In the genomic region with DNA sequence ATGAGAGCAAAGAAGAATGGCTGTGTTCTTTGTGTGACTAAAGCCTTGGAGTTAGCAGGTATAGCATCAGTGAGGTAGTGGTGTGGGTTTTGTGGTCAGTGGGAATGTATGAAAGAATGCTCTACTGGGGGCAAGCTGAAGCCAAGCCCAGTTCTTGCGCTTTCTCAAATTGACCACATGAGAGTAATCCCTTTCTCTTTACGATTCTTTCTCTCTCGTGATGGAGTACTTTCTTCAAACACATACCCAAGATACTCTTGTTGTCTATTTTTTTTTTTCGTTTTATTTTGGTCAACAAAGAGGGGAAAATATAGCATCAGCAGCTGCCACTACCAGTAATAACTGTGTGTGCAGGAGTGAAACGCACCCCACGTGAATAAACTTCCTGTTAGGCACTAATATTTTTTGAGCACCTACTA, we compare ENCODE assay signal across 9 cellular contexts. TPM values are rescaled to one million over a fixed set of nuclear protein-coding genes. Genes with fewer than 3 reads are reported as not detected.
A peak's percentile ranks its signal among the peaks of the same experiment; 100 is the strongest.
DNase-seq lines count a peak whose midpoint lies in the region; ATAC-seq and TF ChIP-seq lines count a peak whose summit lies in the region.
"Had no signal": no experiment of that assay in that cellular context is flagged by ENCODE, and none has a peak within 500 bp of the region (broad histone marks: within the 10 kb centered on the region; RNA-seq: fewer than 3 reads in every experiment).

No MANE protein-coding gene starts in this region.

- H3K36me3 ChIP-seq in MM.1S (replicated peaks; ENCODE audit: insufficient read depth, low read length) (no peaks in the 10 kb centered on the region), hepatocyte (replicated peaks; ENCODE audit: insufficient read depth, low read depth) (no peaks in the 10 kb centered on the region)

- no peak overlapping the region for H3K27ac ChIP-seq in MM.1S (ENCODE audit: low read length)
- no peak overlapping the region for H3K27ac ChIP-seq in hepatocyte
- no peak overlapping the region for H3K27ac ChIP-seq in substantia nigra (ENCODE audit: low read depth, low read length, poor library complexity, severe bottlenecking)

- TF ChIP-seq CTCF in MM.1S (IDR thresholded peaks at IDR 0.05; ENCODE audit: low read length) (no peak), hepatocyte (IDR thresholded peaks at IDR 0.05; ENCODE audit: poor library complexity) (no peak)

- WGBS in hepatocyte (ENCODE audit: low lambda C conversion rate, missing lambda C conversion rate): 70% methylated on average over 6 of the region's 6 CpGs

- peaks cover 12% of the 10 kb centered on the region for H3F3A ChIP-seq in MM.1S (ENCODE audit: insufficient read depth, low read length)

- no peak overlapping the region for H3K9ac ChIP-seq in MM.1S (ENCODE audit: low read length)

- H3K9me2 ChIP-seq in MM.1S (replicated peaks; ENCODE audit: insufficient read depth, low read length) (no peaks in the 10 kb centered on the region), hepatocyte (replicated peaks; ENCODE audit: insufficient read depth) (no peaks in the 10 kb centered on the region)

- no peaks in the 10 kb centered on the region for H3K9me3 ChIP-seq in MM.1S (replicated peaks; ENCODE audit: insufficient read depth, low read length)
- no peaks in the 10 kb centered on the region for H3K9me3 ChIP-seq in hepatocyte (ENCODE audit: low read depth)

- H3K4me3 ChIP-seq in MM.1S (ENCODE audit: low read length) (0 out of 2 replicates have a peak overlapping the region, but pooled peaks have one; percentile 6), hepatocyte (no peak overlapping the region)

- H3K4me3 Mint-ChIP-seq in activated naive CD4-positive, alpha-beta T cell treated with anti-CD3 and anti-CD28 coated beads, Interleukin-2, amount 10 ng/mL, durations not matched to agents 7 days and 5 days: no peak overlapping the region
- H3K4me3 Mint-ChIP-seq: T-helper 17 cell had no signal

- H3K9me3 Mint-ChIP-seq in activated naive CD4-positive, alpha-beta T cell treated with anti-CD3 and anti-CD28 coated beads, Interleukin-2, amount 10 ng/mL, durations not matched to agents 7 days and 5 days: no peaks in the 10 kb centered on the region

- peak; percentile 55 for ATAC-seq in GM19023 (IDR thresholded peaks at IDR 0.05; ENCODE audit: unreplicated experiment)
- ATAC-seq in HG02759 (IDR thresholded peaks at IDR 0.05; ENCODE audit: unreplicated experiment): peak; percentile 69
- ATAC-seq: right cardiac atrium, T-helper 17 cell had no signal

- H3K27ac Mint-ChIP-seq in activated naive CD4-positive, alpha-beta T cell treated with anti-CD3 and anti-CD28 coated beads, Interleukin-2, amount 10 ng/mL, durations not matched to agents 7 days and 5 days: no peak overlapping the region
- H3K27ac Mint-ChIP-seq: T-helper 17 cell had no signal

- H3K4me1 Mint-ChIP-seq in activated naive CD4-positive, alpha-beta T cell treated with anti-CD3 and anti-CD28 coated beads, Interleukin-2, amount 10 ng/mL, durations not matched to agents 7 days and 5 days: no peaks in the 10 kb centered on the region

- H3K4me1 ChIP-seq in MM.1S (ENCODE audit: low read length) (peaks cover 17% of the 10 kb centered on the region), hepatocyte (ENCODE audit: insufficient read depth) (no peaks in the 10 kb centered on the region)

- H2AFZ ChIP-seq in MM.1S (ENCODE audit: low read length) (no peak overlapping the region), hepatocyte (no peak overlapping the region)

- CTCF ChIA-PET in activated naive CD4-positive, alpha-beta T cell treated with anti-CD3 and anti-CD28 coated beads, Interleukin-2, amount 10 ng/mL, durations not matched to agents 7 days and 5 days (lab: Charles Lee): no interaction called here

- H3K4me2 ChIP-seq in MM.1S (ENCODE audit: low read depth, low read length): peak overlapping the region; percentile 53
- H3K4me2 ChIP-seq in hepatocyte: no peak overlapping the region

- peaks cover 94% of the 10 kb centered on the region for H3K27me3 ChIP-seq in MM.1S (replicated peaks; ENCODE audit: insufficient read depth, low read length)
- H3K27me3 ChIP-seq in hepatocyte: no peaks in the 10 kb centered on the region

- H4K20me1 ChIP-seq in MM.1S (ENCODE audit: insufficient read depth, low read length) (no peaks in the 10 kb centered on the region), hepatocyte (ENCODE audit: insufficient read depth, poor library complexity, severe bottlenecking) (no peaks in the 10 kb centered on the region)

- H3K79me2 ChIP-seq in MM.1S (ENCODE audit: low read length): no peaks in the 10 kb centered on the region
- no peaks in the 10 kb centered on the region for H3K79me2 ChIP-seq in hepatocyte

- H3K36me3 Mint-ChIP-seq in activated naive CD4-positive, alpha-beta T cell treated with anti-CD3 and anti-CD28 coated beads, Interleukin-2, amount 10 ng/mL, durations not matched to agents 7 days and 5 days: no peaks in the 10 kb centered on the region

- DNase-seq in MM.1S (peak; percentile 87), renal cortical epithelial cell (ENCODE audit: low read depth) (peak; percentile 97), hepatocyte (ENCODE audit: low spot score) (no peak), substantia nigra (lab: John Stamatoyannopoulos, UW) (no peak)
- no peak for DNase-seq in activated naive CD4-positive, alpha-beta T cell treated with anti-CD3 and anti-CD28 coated beads, Interleukin-2, amount 10 ng/mL, durations not matched to agents 7 days and 5 days
- DNase-seq: right cardiac atrium, T-helper 17 cell had no signal

- peaks cover 19% of the 10 kb centered on the region for H3K27me3 Mint-ChIP-seq in activated naive CD4-positive, alpha-beta T cell treated with anti-CD3 and anti-CD28 coated beads, Interleukin-2, amount 10 ng/mL, durations not matched to agents 7 days and 5 days

RNA-seq across cellular contexts. Expression of gene PANK1, which starts 8.4 kb away (rescaled TPM):
- total RNA-seq in renal cortical epithelial cell (14.6 and 25.3 TPM in 2 replicates), hepatocyte (51.0 and 55.5 TPM in 2 replicates)
- polyA plus RNA-seq in hepatocyte: 21.6 and 22.2 TPM in 2 replicates

RNA-seq across cellular contexts. Expression of gene KIF20B, which starts 48.0 kb away (rescaled TPM):
- total RNA-seq in renal cortical epithelial cell (5.4 and 10.6 TPM in 2 replicates), hepatocyte (6.5 and 6.9 TPM in 2 replicates)
- 4.6 and 5.5 TPM in 2 replicates for polyA plus RNA-seq in hepatocyte

Comparison
In these comparisons a context has a peak if more than half of its experiments do, and no peak if none do; other contexts are left out.
1. DNase-seq: peak in MM.1S (single experiment) and renal cortical epithelial cell (single experiment); none in activated naive CD4-positive, alpha-beta T cell treated with anti-CD3 and anti-CD28 coated beads, Interleukin-2, amount 10 ng/mL, durations not matched to agents 7 days and 5 days (single experiment), hepatocyte (single experiment) and substantia nigra (0 of 49).